Comparison of ENCODE assay signal across 9 cellular contexts in genomic region chr21:35026617-35027557, GRCh38. TPM values are rescaled to one million over a fixed set of nuclear protein-coding genes. Genes with fewer than 3 reads are reported as not detected.
DNase-seq lines count a peak whose midpoint lies in the region; ATAC-seq, FAIRE-seq and TF ChIP-seq lines count a peak whose summit lies in the region.
"Had no signal": no experiment of that assay in that cellular context is flagged by ENCODE, and none has a peak within 500 bp of the region (broad histone marks: within the 10 kb centered on the region; RNA-seq: fewer than 3 reads in every experiment).

No MANE protein-coding gene starts in this region.

- no peaks in the 10 kb centered on the region for H3K27me3 Mint-ChIP-seq in memory B cell

- TF ChIP-seq POLR2A in A549 (IDR thresholded peaks at IDR 0.05; ENCODE audit: low read length), result no peak

- H3K4me1 Mint-ChIP-seq in memory B cell, result peaks cover 44% of the 10 kb centered on the region

- POLR2A ChIA-PET in A549 (lab: Yijun Ruan, JAX), result no interaction called here

- CTCF ChIA-PET in A549 (lab: Yijun Ruan, JAX), result no interaction called here

- no peaks in the 10 kb centered on the region for H3K9me3 Mint-ChIP-seq in memory B cell

- peaks cover 9% of the 10 kb centered on the region; the same call in 2 of the 3 replicates for H3K4me1 ChIP-seq in A549

- 0 out of 3 replicates have a peak overlapping the region, but pooled peaks have one; percentile 7 for H3K4me2 ChIP-seq in A549

- TF ChIP-seq CTCF in A549 (IDR thresholded peaks at IDR 0.05), result no peak

- no peak for TF ChIP-seq EP300 in A549 (IDR thresholded peaks at IDR 0.05)

- peaks cover 8% of the 10 kb centered on the region for H3K36me3 Mint-ChIP-seq in memory B cell

- peak in 1 of 2 experiments; percentile 23; a peak in 1 of 6 replicates for ATAC-seq in A549
- peak; percentile 84 for ATAC-seq in GM19351 (IDR thresholded peaks at IDR 0.05; ENCODE audit: unreplicated experiment)
- peak; percentile 91 for ATAC-seq in memory B cell (ENCODE audit: low read depth)

- 85% methylated on average over 45 of the region's 45 CpGs for WGBS in A549 (ENCODE audit: missing lambda C conversion rate)

- no peak overlapping the region for H3K4me3 ChIP-seq in A549

- no peak for TF ChIP-seq RAD21 in A549 (conservative IDR thresholded peaks at IDR 0.05 in 1 of 2, IDR thresholded peaks at IDR 0.05 in 1 of 2)

- peak overlapping the region; percentile 92 for H3K4me3 Mint-ChIP-seq in memory B cell

- H3K9me3 ChIP-seq in A549, result no peaks in the 10 kb centered on the region

- H3K27ac ChIP-seq in A549, result peak overlapping the region; percentile 10 to 71; a peak in 4 of 6 replicates

- peak in 1 of 2 experiments; percentile 31 for DNase-seq in A549 (ENCODE audit: low read depth in 1 of 2, low spot score in 1 of 2)
- DNase-seq in HUDEP-2 (lab: John Stamatoyannopoulos, UW; ENCODE audit: unreplicated experiment in 76 of 76), result peak; percentile 58 to 98 (median 93)
- peak; percentile 77 for DNase-seq in activated CD4-positive, alpha-beta T cell treated with anti-CD3 and anti-CD28 coated beads for 1 hour
- DNase-seq in dermis blood vessel endothelial cell, result peak; percentile 15
- peak; percentile 66 for DNase-seq in memory B cell (ENCODE audit: low spot score in 2 of 2)
- peak; percentile 66 to 72 for DNase-seq in stimulated activated CD8-positive, alpha-beta memory T cell treated with anti-CD3 and anti-CD28 coated beads, Interleukin-4, amount 100 ng/mL, for 1 hour (ENCODE audit: low read depth in 2 of 2, low spot score in 1 of 2)
- no peak for DNase-seq in NCI-H1694 treated with DMSO at 0.1 percent for 48 hours (lab: John Stamatoyannopoulos, UW)

- H3K27ac Mint-ChIP-seq in memory B cell, result peak overlapping the region; percentile 96

- FAIRE-seq in A549 (lab: Jason Lieb, UNC), result no peak
- FAIRE-seq: G401.6 had no signal

TF ChIP-seq in A549, 52 proteins besides CTCF, POLR2A, EP300 and RAD21:
- TF ChIP-seq MAFK (IDR thresholded peaks at IDR 0.05; ENCODE audit: partially characterized antibody) (peak; percentile 27), KDM1A (IDR thresholded peaks at IDR 0.05; ENCODE audit: low read depth) (no peak)

RNA-seq across cellular contexts. Expression of gene RUNX1, which starts 22.2 kb away (rescaled TPM):
- polyA plus RNA-seq in A549 (2011; rRNA removed) (5.5 and 6.2 TPM in 2 replicates), A549 (2017; fragmentation: RNase III; extraction: RNeasy Plus Mini Kit Qiagen cat#74134 plus additional on column Dnase treatment) (5.5 to 5.9 TPM (median 5.8 TPM) in 3 replicates)
- polyA plus RNA-seq in A549 (2012; cell fraction: cytosol; rRNA removed), result 6.9 and 8.4 TPM in 2 replicates
- polyA plus RNA-seq in A549 (2012; cell fraction: nucleus; rRNA removed), result 12.6 and 20.6 TPM in 2 replicates
- 13.4 and 15.1 TPM in 2 replicates for polyA minus RNA-seq in A549 (2011; rRNA and poly(A)+ RNA removed)
- 0.84 and 1.7 TPM in 2 replicates for total RNA-seq in dermis blood vessel endothelial cell
